Comparison of ENCODE assay signal across 27 cellular contexts in genomic region chr17:20938244-20938643, GRCh38.
"Had no signal": no experiment of that assay in that cellular context is flagged by ENCODE, and none has a peak within 500 bp of the region (broad histone marks: within the 10 kb centered on the region; RNA-seq: fewer than 3 reads in every experiment).

No MANE protein-coding gene starts in this region.

- H3K4me1 Mint-ChIP-seq: activated naive CD8-positive, alpha-beta T cell treated with anti-CD3 and anti-CD28 coated beads, Interleukin-2, amount 10 ng/mL, durations not matched to agents 7 days and 5 days had no signal

- H3K27ac ChIP-seq: adrenal gland, SJCRH30 had no signal

- H3K27ac Mint-ChIP-seq: activated CD8-positive, alpha-beta T cell treated with anti-CD3 and anti-CD28 coated beads, Interleukin-2, amount 10 ng/mL, durations not matched to agents 7 days and 5 days; activated naive CD8-positive, alpha-beta T cell treated with anti-CD3 and anti-CD28 coated beads, Interleukin-2, amount 10 ng/mL, durations not matched to agents 7 days and 5 days; WTC11 had no signal

- H3K4me3 Mint-ChIP-seq: activated CD8-positive, alpha-beta T cell treated with anti-CD3 and anti-CD28 coated beads, Interleukin-2, amount 10 ng/mL, durations not matched to agents 7 days and 5 days; activated naive CD8-positive, alpha-beta T cell treated with anti-CD3 and anti-CD28 coated beads, Interleukin-2, amount 10 ng/mL, durations not matched to agents 7 days and 5 days; WTC11 had no signal

- H3K36me3 Mint-ChIP-seq: activated naive CD8-positive, alpha-beta T cell treated with anti-CD3 and anti-CD28 coated beads, Interleukin-2, amount 10 ng/mL, durations not matched to agents 7 days and 5 days; WTC11 had no signal

- H3K4me2 ChIP-seq: SK-N-SH had no signal

- H3K9ac ChIP-seq: SK-N-SH had no signal

- H3K36me3 ChIP-seq: adrenal gland, breast epithelium, SJCRH30 had no signal

- H3K9me3 ChIP-seq: adrenal gland, breast epithelium, SK-N-SH had no signal

- DNase-seq: activated CD4-positive, alpha-beta T cell treated with anti-CD3 and anti-CD28 coated beads for 48 hours; activated CD4-positive, alpha-beta T cell treated with anti-CD3 and anti-CD28 coated beads, Interleukin-2, amount 50 U/mL, for 4 hours; activated CD4-positive, CD25-positive, alpha-beta regulatory T cell treated with anti-CD3 and anti-CD28 coated beads, Interleukin-2, amount 50 U/mL, for 72 hours; activated CD8-positive, alpha-beta memory T cell treated with anti-CD3 and anti-CD28 coated beads, Interleukin-2, amount 50 U/mL, for 48 hours; activated CD8-positive, alpha-beta T cell treated with anti-CD3 and anti-CD28 coated beads, Interleukin-2, amount 10 ng/mL, durations not matched to agents 7 days and 5 days; activated naive CD4-positive, alpha-beta T cell treated with anti-CD3 and anti-CD28 coated beads, Interleukin-2, amount 50 U/mL, for 16 hours; activated naive CD8-positive, alpha-beta T cell treated with anti-CD3 and anti-CD28 coated beads, Interleukin-2, amount 10 ng/mL, durations not matched to agents 7 days and 5 days; activated T-cell treated with anti-CD3 and anti-CD28 coated beads, Interleukin-2, amount 50 U/mL, for 1 hour; adrenal gland; anterior cingulate cortex; caudate nucleus; Kasumi-1; NCI-H1048; NCI-H1436; NCI-H187; NCI-H2081; NCI-H510A treated with DMSO at 0.1 percent for 48 hours; NCI-H69; NK-92 treated with Interleukin-12 subunit alpha and Interleukin-12 subunit beta, amount 100 ng/mL, for 24 hours; OCI-M1; Right ventricle myocardium superior; RPMI8226; SJCRH30; SK-N-SH had no signal

- H3K4me1 ChIP-seq: breast epithelium had no signal

- H3K9me3 Mint-ChIP-seq: activated naive CD8-positive, alpha-beta T cell treated with anti-CD3 and anti-CD28 coated beads, Interleukin-2, amount 10 ng/mL, durations not matched to agents 7 days and 5 days; WTC11 had no signal

- H3K4me3 ChIP-seq: adrenal gland, breast epithelium, SJCRH30 had no signal

- H3K27me3 ChIP-seq: adrenal gland, breast epithelium had no signal

- ATAC-seq: activated CD8-positive, alpha-beta T cell treated with anti-CD3 and anti-CD28 coated beads, Interleukin-2, amount 10 ng/mL, durations not matched to agents 7 days and 5 days; Panc1; WTC11 had no signal
